ENCODE assay signal across 14 cellular contexts in the genomic region with DNA sequence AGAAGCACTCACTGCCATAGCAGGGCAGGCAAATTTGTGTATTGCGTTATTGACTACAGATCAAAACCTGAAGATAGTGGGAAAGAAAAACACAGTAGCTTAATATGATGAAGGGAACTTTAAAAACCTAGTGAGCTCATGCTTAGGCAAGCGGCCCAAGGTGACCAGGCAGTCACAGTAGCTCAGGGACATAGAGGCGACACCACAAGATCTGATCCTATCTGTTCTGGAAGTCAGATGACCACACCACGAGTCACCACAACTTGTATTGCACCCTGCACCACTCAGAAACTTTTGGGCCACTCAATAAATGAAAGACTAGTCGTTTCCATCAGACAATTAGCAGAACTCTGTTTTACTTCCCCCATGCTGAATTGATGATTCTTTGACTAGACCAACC. TPM values are rescaled to one million over a fixed set of nuclear protein-coding genes. Genes with fewer than 3 reads are reported as not detected.
DNase-seq lines count a peak whose midpoint lies in the region; ATAC-seq and TF ChIP-seq lines count a peak whose summit lies in the region.
"Had no signal": no experiment of that assay in that cellular context is flagged by ENCODE, and none has a peak within 500 bp of the region (broad histone marks: within the 10 kb centered on the region; RNA-seq: fewer than 3 reads in every experiment).

No MANE protein-coding gene starts in this region.

- peak overlapping the region; percentile 42 for H3K4me3 ChIP-seq in CD8-positive, alpha-beta memory T cell (ENCODE audit: low read length)
- H3K4me3 ChIP-seq in ascending aorta (no peak overlapping the region), foreskin fibroblast (ENCODE audit: low read depth in 1 of 2, low read length in 2 of 2) (no peak overlapping the region)
- H3K4me3 ChIP-seq: prostate gland, uterus had no signal

- no peak for DNase-seq in CD8-positive, alpha-beta memory T cell
- DNase-seq in HT1080 (ENCODE audit: low read depth) (peak; percentile 21), natural killer cell (no peak), NCI-H2171 (lab: John Stamatoyannopoulos, UW) (no peak), ascending aorta (ENCODE audit: low spot score in 2 of 2) (no peak), foreskin keratinocyte (no peak), foreskin fibroblast (no peak)
- no peak for DNase-seq in activated naive CD4-positive, alpha-beta T cell treated with anti-CD3 and anti-CD28 coated beads, Interleukin-2, amount 50 U/mL, for 72 hours (ENCODE audit: low spot score in 2 of 2)
- DNase-seq: amygdala, hypothalamus, Kasumi-1, uterus had no signal

- no peaks in the 10 kb centered on the region for H3K9me3 ChIP-seq in CD8-positive, alpha-beta memory T cell (ENCODE audit: low read length)
- no peaks in the 10 kb centered on the region for H3K9me3 ChIP-seq in ascending aorta
- H3K9me3 ChIP-seq: prostate gland, uterus had no signal

- peak overlapping the region; percentile 52 for H3K27ac ChIP-seq in CD8-positive, alpha-beta memory T cell (ENCODE audit: low read depth, low read length)
- H3K27ac ChIP-seq in ascending aorta (no peak overlapping the region), foreskin keratinocyte (no peak overlapping the region)
- H3K27ac ChIP-seq: prostate gland, uterus had no signal

- POLR2A ChIA-PET in CD8-positive, alpha-beta memory T cell (lab: Charles Lee) = interaction anchor here (0.9 to 1.0 kb wide), 3 partner anchors 118 to 634 kb away, joined by 3 to 4 read pairs (median 3); no protein-coding TSS in a partner anchor

- peaks cover 58 to 62% (median 61%) of the 10 kb centered on the region in 3 donors for H3K4me1 Mint-ChIP-seq in CD8-positive, alpha-beta memory T cell
- peaks cover 40 to 50% of the 10 kb centered on the region in 2 donors for H3K4me1 Mint-ChIP-seq in natural killer cell

- no peak for TF ChIP-seq CTCF in natural killer cell (IDR thresholded peaks at IDR 0.05)
- no peak for TF ChIP-seq CTCF in ascending aorta (IDR thresholded peaks at IDR 0.05)
- TF ChIP-seq CTCF in foreskin keratinocyte (conservative IDR thresholded peaks at IDR 0.05) = no peak
- no peak for TF ChIP-seq CTCF in foreskin fibroblast (IDR thresholded peaks at IDR 0.05; ENCODE audit: low read depth, low read length)

- ATAC-seq in activated naive CD4-positive, alpha-beta T cell treated with anti-CD3 and anti-CD28 coated beads, Interleukin-2, amount 50 U/mL, for 72 hours = peak; percentile 1 to 66
- no peak for ATAC-seq in natural killer cell
- ATAC-seq in foreskin keratinocyte = no peak

- CTCF ChIA-PET in CD8-positive, alpha-beta memory T cell (lab: Charles Lee) = interaction anchor here (2.2 kb wide), 1 partner anchor 80 kb away, joined by 10 read pairs; no protein-coding TSS in a partner anchor

- H3K36me3 Mint-ChIP-seq in CD8-positive, alpha-beta memory T cell = peaks cover 0 to 8% (median 0%) of the 10 kb centered on the region in 3 donors
- peaks cover 0 to 5% of the 10 kb centered on the region in 2 donors for H3K36me3 Mint-ChIP-seq in activated naive CD4-positive, alpha-beta T cell treated with anti-CD3 and anti-CD28 coated beads, Interleukin-2, amount 50 U/mL, for 72 hours
- H3K36me3 Mint-ChIP-seq in natural killer cell = no peaks in the 10 kb centered on the region
- H3K36me3 Mint-ChIP-seq: mesothelial cell of epicardium had no signal

- no peaks in the 10 kb centered on the region for H3K9me3 Mint-ChIP-seq in CD8-positive, alpha-beta memory T cell
- peaks cover 0 to 6% of the 10 kb centered on the region in 2 donors for H3K9me3 Mint-ChIP-seq in activated naive CD4-positive, alpha-beta T cell treated with anti-CD3 and anti-CD28 coated beads, Interleukin-2, amount 50 U/mL, for 72 hours
- no peaks in the 10 kb centered on the region for H3K9me3 Mint-ChIP-seq in natural killer cell
- H3K9me3 Mint-ChIP-seq: mesothelial cell of epicardium had no signal

- peak overlapping the region; percentile 91 to 99 (median 96) for H3K27ac Mint-ChIP-seq in CD8-positive, alpha-beta memory T cell
- H3K27ac Mint-ChIP-seq in activated naive CD4-positive, alpha-beta T cell treated with anti-CD3 and anti-CD28 coated beads, Interleukin-2, amount 50 U/mL, for 72 hours = peak overlapping the region; percentile 40 to 76
- H3K27ac Mint-ChIP-seq in natural killer cell = peak overlapping the region; percentile 82 to 85
- H3K27ac Mint-ChIP-seq: mesothelial cell of epicardium had no signal

- no peaks in the 10 kb centered on the region for H3K36me3 ChIP-seq in CD8-positive, alpha-beta memory T cell (ENCODE audit: insufficient read depth, low read length)
- no peaks in the 10 kb centered on the region for H3K36me3 ChIP-seq in ascending aorta
- H3K36me3 ChIP-seq: prostate gland, uterus had no signal

- peak overlapping the region; percentile 44 to 85 (median 81) for H3K4me3 Mint-ChIP-seq in CD8-positive, alpha-beta memory T cell
- H3K4me3 Mint-ChIP-seq in natural killer cell = peak overlapping the region; percentile 75
- H3K4me3 Mint-ChIP-seq: mesothelial cell of epicardium had no signal

- H3K27me3 ChIP-seq in CD8-positive, alpha-beta memory T cell (ENCODE audit: insufficient read depth, low read length, poor library complexity, severe bottlenecking) = no peaks in the 10 kb centered on the region
- H3K27me3 ChIP-seq in ascending aorta = peaks cover 7% of the 10 kb centered on the region
- H3K27me3 ChIP-seq in foreskin keratinocyte = peaks cover 58% of the 10 kb centered on the region
- H3K27me3 ChIP-seq: uterus had no signal

- H3K4me1 ChIP-seq in CD8-positive, alpha-beta memory T cell (ENCODE audit: insufficient read depth, low read length) = peaks cover 49% of the 10 kb centered on the region
- peaks cover 3 to 8% of the 10 kb centered on the region in 2 donors for H3K4me1 ChIP-seq in ascending aorta
- H3K4me1 ChIP-seq in foreskin keratinocyte = no peaks in the 10 kb centered on the region
- H3K4me1 ChIP-seq: prostate gland, uterus had no signal

- intact Hi-C loops in natural killer cell (cut with micrococcal nuclease) (loop anchor here (5.0 kb wide), 1 partner anchor 167 kb away; no protein-coding TSS in a partner anchor), ascending aorta (cut with DNase I) (no loop called here)

- H3K27me3 Mint-ChIP-seq in CD8-positive, alpha-beta memory T cell = peaks cover 0 to 5% of the 10 kb centered on the region in 2 donors
- peaks cover 12 to 17% of the 10 kb centered on the region in 2 donors for H3K27me3 Mint-ChIP-seq in natural killer cell (ENCODE audit: low read depth in 2 of 2)

RNA-seq across cellular contexts. Expression of gene CLIC5, which starts 4.9 kb away (rescaled TPM):
- 1 to 10 TPM; 6.4 to 7.2 TPM for total RNA-seq in CD8-positive, alpha-beta memory T cell
- polyA plus RNA-seq in CD8-positive, alpha-beta memory T cell = 4.8 TPM
- not detected in 2 replicates for total RNA-seq in HT1080 (2014; rRNA removed; shearing (Covaris generic))
- polyA plus RNA-seq in HT1080 (2015; cell fraction: cytosol; rRNA removed) = not detected in 2 replicates
- not detected in 2 replicates for polyA plus RNA-seq in HT1080 (2015; cell fraction: nucleus; rRNA removed)
- 1 to 10 TPM; 1.8 to 8.4 TPM for total RNA-seq in activated naive CD4-positive, alpha-beta T cell treated with anti-CD3 and anti-CD28 coated beads, Interleukin-2, amount 50 U/mL, for 72 hours
- total RNA-seq in natural killer cell = 1 to 10 TPM in 2 of 3 donors, under 1 TPM in 1; 0.52 to 1.7 (median 1.4) TPM
- 7.6 TPM for total RNA-seq in ascending aorta
- not detected in 2 replicates for total RNA-seq in foreskin keratinocyte
- not detected in 2 replicates for polyA plus RNA-seq in foreskin keratinocyte

Comparison
In these comparisons a context has a peak if more than half of its experiments do, and no peak if none do; other contexts are left out.
1. ATAC-seq: peak in activated naive CD4-positive, alpha-beta T cell treated with anti-CD3 and anti-CD28 coated beads, Interleukin-2, amount 50 U/mL, for 72 hours (2 of 2); none in natural killer cell (0 of 3) and foreskin keratinocyte (single experiment).
2. Peak in every context shown above with its lines, with median percentiles within 50 percentile points of each other: H3K27ac Mint-ChIP-seq.